Comparison of ENCODE assay signal across 30 cellular contexts in genomic region chrX:15719324-15719968, GRCh38. TPM values are rescaled to one million over a fixed set of nuclear protein-coding genes. Genes with fewer than 3 reads are reported as not detected.
"Had no signal": no experiment of that assay in that cellular context is flagged by ENCODE, and none has a peak within 500 bp of the region (broad histone marks: within the 10 kb centered on the region; RNA-seq: fewer than 3 reads in every experiment).

No MANE protein-coding gene starts in this region.

- H3K4me1 ChIP-seq: esophagus muscularis mucosa, gastrocnemius medialis, parathyroid adenoma, upper lobe of left lung had no signal

- H3K36me3 ChIP-seq: brain microvascular endothelial cell, esophagus muscularis mucosa, gastrocnemius medialis had no signal

- H3K9ac ChIP-seq: parathyroid adenoma had no signal

- H3K79me2 ChIP-seq: parathyroid adenoma had no signal

- H3K36me3 Mint-ChIP-seq: activated naive CD4-positive, alpha-beta T cell treated with anti-CD3 and anti-CD28 coated beads, Interleukin-2, amount 50 U/mL, for 72 hours had no signal

- H3K9me3 ChIP-seq: esophagus muscularis mucosa, gastrocnemius medialis, mucosa of descending colon, upper lobe of left lung had no signal

- H3K27ac ChIP-seq: brain microvascular endothelial cell, esophagus muscularis mucosa, gastrocnemius medialis, parathyroid adenoma, upper lobe of left lung had no signal

- H3K27me3 Mint-ChIP-seq: activated CD8-positive, alpha-beta memory T cell treated with anti-CD3 and anti-CD28 coated beads, Interleukin-2, amount 10 ng/mL, durations not matched to agents 7 days and 5 days; activated CD8-positive, alpha-beta T cell treated with anti-CD3 and anti-CD28 coated beads for 36 hours; effector memory CD8-positive, alpha-beta T cell had no signal

- H2AFZ ChIP-seq: parathyroid adenoma had no signal

- ATAC-seq: activated CD8-positive, alpha-beta memory T cell treated with anti-CD3 and anti-CD28 coated beads, Interleukin-2, amount 10 ng/mL, durations not matched to agents 7 days and 5 days; activated CD8-positive, alpha-beta T cell treated with anti-CD3 and anti-CD28 coated beads for 36 hours; activated naive CD4-positive, alpha-beta T cell treated with anti-CD3 and anti-CD28 coated beads, Interleukin-2, amount 50 U/mL, for 72 hours; effector memory CD8-positive, alpha-beta T cell; gastrocnemius medialis; left colon; mucosa of descending colon; right cardiac atrium; stimulated activated naive CD8-positive, alpha-beta T cell treated with anti-CD3 and anti-CD28 coated beads, Interleukin-15, Interleukin-2, amounts not matched to agents 100 U/mL and 50 U/mL, for 24 hours had no signal

- H3K4me3 Mint-ChIP-seq: activated CD8-positive, alpha-beta memory T cell treated with anti-CD3 and anti-CD28 coated beads, Interleukin-2, amount 10 ng/mL, durations not matched to agents 7 days and 5 days; activated CD8-positive, alpha-beta T cell treated with anti-CD3 and anti-CD28 coated beads for 36 hours; activated T-helper 1 cell treated with anti-CD3 and anti-CD28 coated beads, Interleukin-12 subunit alpha, Interleukin-12 subunit beta, Interleukin-2, Interleukin-4 antibody, amounts not matched to agents 30 ng/mL and 10 ng/mL and 1 ng/mL, durations not matched to agents 14 hours and 24 hours and 36 hours; effector memory CD8-positive, alpha-beta T cell; T-helper 1 cell treated with Interleukin-12 subunit alpha and Interleukin-12 subunit beta and Interleukin-4 antibody, amounts not matched to agents 30 μg/mL and 1 μg/mL, for 36 hours had no signal

- H3K9me3 Mint-ChIP-seq: activated CD8-positive, alpha-beta T cell treated with anti-CD3 and anti-CD28 coated beads for 36 hours; activated naive CD4-positive, alpha-beta T cell treated with anti-CD3 and anti-CD28 coated beads, Interleukin-2, amount 50 U/mL, for 72 hours; activated T-helper 1 cell treated with anti-CD3 and anti-CD28 coated beads, Interleukin-12 subunit alpha, Interleukin-12 subunit beta, Interleukin-2, Interleukin-4 antibody, amounts not matched to agents 30 ng/mL and 10 ng/mL and 1 ng/mL, durations not matched to agents 14 hours and 24 hours and 36 hours; effector memory CD8-positive, alpha-beta T cell; T-helper 1 cell treated with Interleukin-12 subunit alpha and Interleukin-12 subunit beta and Interleukin-4 antibody, amounts not matched to agents 30 μg/mL and 1 μg/mL, for 36 hours had no signal

- H3K27me3 ChIP-seq: brain microvascular endothelial cell, esophagus muscularis mucosa, gastrocnemius medialis, upper lobe of left lung had no signal

- H3K27ac Mint-ChIP-seq: activated CD8-positive, alpha-beta memory T cell treated with anti-CD3 and anti-CD28 coated beads, Interleukin-2, amount 10 ng/mL, durations not matched to agents 7 days and 5 days; activated CD8-positive, alpha-beta T cell treated with anti-CD3 and anti-CD28 coated beads for 36 hours; activated naive CD4-positive, alpha-beta T cell treated with anti-CD3 and anti-CD28 coated beads, Interleukin-2, amount 50 U/mL, for 72 hours; activated T-helper 1 cell treated with anti-CD3 and anti-CD28 coated beads, Interleukin-12 subunit alpha, Interleukin-12 subunit beta, Interleukin-2, Interleukin-4 antibody, amounts not matched to agents 30 ng/mL and 10 ng/mL and 1 ng/mL, durations not matched to agents 14 hours and 24 hours and 36 hours; effector memory CD8-positive, alpha-beta T cell; T-helper 1 cell treated with Interleukin-12 subunit alpha and Interleukin-12 subunit beta and Interleukin-4 antibody, amounts not matched to agents 30 μg/mL and 1 μg/mL, for 36 hours had no signal

- H3K4me3 ChIP-seq: esophagus muscularis mucosa, gastrocnemius medialis, mucosa of descending colon, upper lobe of left lung had no signal

- DNase-seq: activated CD4-positive, alpha-beta T cell treated with anti-CD3 and anti-CD28 coated beads for 48 hours; activated CD4-positive, CD25-positive, alpha-beta regulatory T cell; activated CD8-positive, alpha-beta memory T cell treated with anti-CD3 and anti-CD28 coated beads, Interleukin-2, amount 10 ng/mL, durations not matched to agents 7 days and 5 days; activated CD8-positive, alpha-beta T cell treated with anti-CD3 and anti-CD28 coated beads for 36 hours; activated gamma-delta T cell; activated T-cell treated with anti-CD3 and anti-CD28 coated beads for 4 hours; aorta; brain microvascular endothelial cell; central memory CD4-positive, alpha-beta T cell; effector memory CD8-positive, alpha-beta T cell; gastrocnemius medialis; hypothalamus; islet precursor cell; left colon; mesenchymal stem cell; mucosa of descending colon; nucleus accumbens; right cardiac atrium; stimulated activated CD4-positive, alpha-beta T cell treated with anti-CD3 and anti-CD28 coated beads, Interleukin-12 subunit alpha, Interleukin-12 subunit beta, amount 100 ng/mL, for 4 hours; stimulated activated CD4-positive, alpha-beta T cell treated with anti-CD3 and anti-CD28 coated beads, Interleukin-4, amount 100 ng/mL, for 4 hours; stimulated activated naive CD8-positive, alpha-beta T cell treated with anti-CD3 and anti-CD28 coated beads, Interleukin-15, Interleukin-2, amounts not matched to agents 100 U/mL and 50 U/mL, for 24 hours; upper lobe of left lung had no signal

RNA-seq across cellular contexts. Expression of gene CLTRN, which starts 54.8 kb away (rescaled TPM):
- total RNA-seq: activated T-helper 1 cell treated with anti-CD3 and anti-CD28 coated beads, Interleukin-12 subunit alpha, Interleukin-12 subunit beta, Interleukin-2, Interleukin-4 antibody, amounts not matched to agents 30 ng/mL and 10 ng/mL and 1 ng/mL, durations not matched to agents 14 hours and 24 hours and 36 hours; aorta; dermis microvascular lymphatic vessel endothelial cell; pulmonary artery endothelial cell; skeletal muscle tissue had no signal
- polyA plus RNA-seq: aorta had no signal
